Comparison of ENCODE assay signal across 19 cellular contexts in the genomic region with DNA sequence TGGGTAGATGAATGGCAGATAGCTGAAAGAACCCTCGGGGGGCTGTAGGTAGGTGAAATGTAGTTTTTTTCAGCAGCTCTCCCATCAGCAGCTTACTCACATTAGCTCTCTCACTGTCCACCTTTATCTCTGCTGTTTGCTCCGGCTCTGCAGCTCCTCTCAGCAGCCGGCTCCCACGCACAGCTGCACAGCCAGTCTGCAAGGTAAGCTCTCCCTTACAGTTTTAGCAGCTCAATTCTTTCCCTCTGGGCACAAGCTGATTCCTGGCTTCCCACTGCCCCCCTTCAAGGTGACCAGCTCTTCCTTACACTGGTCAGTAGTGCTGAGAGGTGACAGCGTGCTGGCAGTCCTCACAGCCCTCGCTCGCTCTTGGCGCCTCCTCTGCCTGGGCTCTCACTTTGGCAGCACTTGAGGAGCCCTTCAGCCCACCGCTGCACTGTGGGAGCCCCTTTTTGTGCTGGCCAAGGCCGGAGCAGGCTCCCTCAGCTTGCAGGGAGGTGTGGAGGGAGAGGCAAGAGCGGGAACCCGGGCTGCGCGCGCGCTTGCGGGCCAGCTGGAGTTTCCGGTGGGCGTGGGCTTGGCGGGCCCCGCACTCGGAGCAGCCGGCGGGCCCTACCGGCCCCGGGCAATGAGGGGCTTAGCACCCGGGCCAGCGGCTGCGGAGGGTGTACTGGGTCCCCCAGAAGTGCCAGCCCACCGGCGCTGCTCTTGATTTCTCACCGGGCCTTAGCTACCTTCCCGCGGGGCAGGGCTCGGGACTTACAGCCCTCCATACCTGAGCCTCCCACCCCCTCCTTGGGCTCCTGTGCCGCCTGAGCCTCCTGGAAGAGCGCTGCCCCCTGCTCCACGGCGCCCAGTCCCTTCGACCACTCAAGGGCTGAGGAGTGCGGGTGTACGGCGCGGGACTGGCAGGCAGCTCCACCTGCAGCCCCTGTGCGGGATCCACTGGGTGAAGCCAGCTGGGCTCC.
"Had no signal": no experiment of that assay in that cellular context is flagged by ENCODE, and none has a peak within 500 bp of the region (broad histone marks: within the 10 kb centered on the region; RNA-seq: fewer than 3 reads in every experiment).

No MANE protein-coding gene starts in this region.

- H3K36me3 ChIP-seq: esophagus squamous epithelium, transverse colon, vagina, WERI-Rb-1 had no signal

- H3K27me3 Mint-ChIP-seq: activated CD4-positive, alpha-beta memory T cell treated with anti-CD3 and anti-CD28 coated beads, Interleukin-2, amount 10 ng/mL, durations not matched to agents 7 days and 5 days; activated CD4-positive, alpha-beta T cell treated with anti-CD3 and anti-CD28 coated beads for 36 hours; activated naive CD4-positive, alpha-beta T cell treated with anti-CD3 and anti-CD28 coated beads, Interleukin-2, amount 10 ng/mL, durations not matched to agents 7 days and 5 days; activated T-cell treated with anti-CD3 and anti-CD28 coated beads, Interleukin-2, amount 50 U/mL, for 24 hours; naive B cell had no signal

- ATAC-seq: activated CD4-positive, alpha-beta T cell treated with anti-CD3 and anti-CD28 coated beads for 36 hours; foreskin keratinocyte had no signal

- H3K9me3 Mint-ChIP-seq: activated CD4-positive, alpha-beta memory T cell treated with anti-CD3 and anti-CD28 coated beads, Interleukin-2, amount 10 ng/mL, durations not matched to agents 7 days and 5 days; activated T-cell treated with anti-CD3 and anti-CD28 coated beads, Interleukin-2, amount 50 U/mL, for 24 hours had no signal

- H3K4me1 ChIP-seq: esophagus squamous epithelium, foreskin keratinocyte, parathyroid adenoma, transverse colon, vagina had no signal

- H3K4me1 Mint-ChIP-seq: activated CD4-positive, alpha-beta memory T cell treated with anti-CD3 and anti-CD28 coated beads, Interleukin-2, amount 10 ng/mL, durations not matched to agents 7 days and 5 days; activated CD4-positive, alpha-beta T cell treated with anti-CD3 and anti-CD28 coated beads for 36 hours; activated naive CD4-positive, alpha-beta T cell treated with anti-CD3 and anti-CD28 coated beads, Interleukin-2, amount 10 ng/mL, durations not matched to agents 7 days and 5 days; immature natural killer cell; naive B cell had no signal

- H3K9me3 ChIP-seq: esophagus squamous epithelium, transverse colon, vagina had no signal

- H3K9ac ChIP-seq: parathyroid adenoma had no signal

- H3K36me3 Mint-ChIP-seq: activated naive CD4-positive, alpha-beta T cell treated with anti-CD3 and anti-CD28 coated beads, Interleukin-2, amount 10 ng/mL, durations not matched to agents 7 days and 5 days; immature natural killer cell; naive B cell had no signal

- H3K27ac ChIP-seq: coronary artery, esophagus squamous epithelium, foreskin keratinocyte, parathyroid adenoma, transverse colon, vagina, WERI-Rb-1 had no signal

- H3K4me3 ChIP-seq: coronary artery, esophagus squamous epithelium, transverse colon, vagina had no signal

- H3K4me3 Mint-ChIP-seq: activated CD4-positive, alpha-beta memory T cell treated with anti-CD3 and anti-CD28 coated beads, Interleukin-2, amount 10 ng/mL, durations not matched to agents 7 days and 5 days; activated CD4-positive, alpha-beta T cell treated with anti-CD3 and anti-CD28 coated beads for 36 hours; activated naive CD4-positive, alpha-beta T cell treated with anti-CD3 and anti-CD28 coated beads, Interleukin-2, amount 10 ng/mL, durations not matched to agents 7 days and 5 days; activated T-cell treated with anti-CD3 and anti-CD28 coated beads, Interleukin-2, amount 50 U/mL, for 24 hours; immature natural killer cell; naive B cell had no signal

- DNase-seq: activated CD4-positive, alpha-beta memory T cell treated with anti-CD3 and anti-CD28 coated beads, Interleukin-2, amount 10 ng/mL, durations not matched to agents 7 days and 5 days; activated CD4-positive, alpha-beta T cell treated with anti-CD3 and anti-CD28 coated beads for 36 hours; activated naive CD4-positive, alpha-beta T cell treated with anti-CD3 and anti-CD28 coated beads, Interleukin-2, amount 10 ng/mL, durations not matched to agents 7 days and 5 days; activated T-cell treated with anti-CD3 and anti-CD28 coated beads, Interleukin-2, amount 50 U/mL, for 24 hours; caudate nucleus; esophagus squamous epithelium; head of caudate nucleus; immature natural killer cell; left cardiac atrium; naive B cell; stimulated activated CD4-positive, alpha-beta T cell treated with anti-CD3 and anti-CD28 coated beads, Interleukin-4, amount 100 ng/mL, for 24 hours; stimulated activated naive CD4-positive, alpha-beta T cell; transverse colon; WERI-Rb-1 had no signal

- FAIRE-seq: astrocyte had no signal

- H3K27ac Mint-ChIP-seq: activated CD4-positive, alpha-beta memory T cell treated with anti-CD3 and anti-CD28 coated beads, Interleukin-2, amount 10 ng/mL, durations not matched to agents 7 days and 5 days; activated CD4-positive, alpha-beta T cell treated with anti-CD3 and anti-CD28 coated beads for 36 hours; activated naive CD4-positive, alpha-beta T cell treated with anti-CD3 and anti-CD28 coated beads, Interleukin-2, amount 10 ng/mL, durations not matched to agents 7 days and 5 days; activated T-cell treated with anti-CD3 and anti-CD28 coated beads, Interleukin-2, amount 50 U/mL, for 24 hours; immature natural killer cell; naive B cell had no signal

- H3K27me3 ChIP-seq: esophagus squamous epithelium, foreskin keratinocyte, transverse colon, vagina had no signal
